ENCODE assay signal across 1 cellular context in the genomic region with DNA sequence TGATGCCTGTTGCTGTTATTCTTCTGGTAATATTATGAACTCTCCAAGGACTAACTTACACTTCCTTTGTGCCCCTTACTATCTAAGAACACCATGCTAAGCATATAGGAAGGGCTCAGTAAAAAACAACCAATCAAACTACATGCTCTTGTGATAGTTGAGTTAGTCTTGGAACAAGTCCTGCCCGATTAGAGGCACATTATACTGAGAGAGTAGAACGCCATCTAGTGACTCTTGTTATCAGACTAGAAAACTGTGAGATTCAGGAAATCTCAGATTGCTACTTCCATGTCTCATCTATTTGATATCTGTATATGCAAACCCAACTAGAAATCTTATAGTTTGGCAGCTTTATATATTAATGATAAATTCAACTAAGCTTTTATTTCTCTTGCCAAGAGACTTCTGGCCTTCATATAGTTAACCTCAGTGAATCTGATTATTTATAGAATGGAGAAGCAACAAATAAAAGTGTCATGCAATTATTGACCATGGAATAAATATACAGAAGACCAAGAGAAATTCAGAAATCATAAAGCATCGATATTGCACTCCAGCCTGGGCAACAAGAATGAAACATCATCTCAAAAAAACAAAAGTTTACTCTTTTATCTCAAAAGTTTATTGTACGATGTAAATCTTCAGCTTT.
TF ChIP-seq lines count a peak whose summit lies in the region.

No MANE protein-coding gene starts in this region.

TF ChIP-seq in WTC11, 78 proteins besides CTCF, POLR2A, EP300 and RAD21 (continued from another document):
- TF ChIP-seq, protein P1, sequence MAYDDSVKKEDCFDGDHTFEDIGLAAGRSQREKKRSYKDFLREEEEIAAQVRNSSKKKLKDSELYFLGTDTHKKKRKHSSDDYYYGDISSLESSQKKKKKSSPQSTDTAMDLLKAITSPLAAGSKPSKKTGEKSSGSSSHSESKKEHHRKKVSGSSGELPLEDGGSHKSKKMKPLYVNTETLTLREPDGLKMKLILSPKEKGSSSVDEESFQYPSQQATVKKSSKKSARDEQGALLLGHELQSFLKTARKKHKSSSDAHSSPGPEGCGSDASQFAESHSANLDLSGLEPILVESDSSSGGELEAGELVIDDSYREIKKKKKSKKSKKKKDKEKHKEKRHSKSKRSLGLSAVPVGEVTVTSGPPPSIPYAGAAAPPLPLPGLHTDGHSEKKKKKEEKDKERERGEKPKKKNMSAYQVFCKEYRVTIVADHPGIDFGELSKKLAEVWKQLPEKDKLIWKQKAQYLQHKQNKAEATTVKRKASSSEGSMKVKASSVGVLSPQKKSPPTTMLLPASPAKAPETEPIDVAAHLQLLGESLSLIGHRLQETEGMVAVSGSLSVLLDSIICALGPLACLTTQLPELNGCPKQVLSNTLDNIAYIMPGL (CRISPR knock-in tag; IDR thresholded peaks at IDR 0.05): no peak
- TF ChIP-seq FOXJ3 (CRISPR knock-in tag; IDR thresholded peaks at IDR 0.05; ENCODE audit: borderline replicate concordance): no peak
- TF ChIP-seq, protein P2, sequence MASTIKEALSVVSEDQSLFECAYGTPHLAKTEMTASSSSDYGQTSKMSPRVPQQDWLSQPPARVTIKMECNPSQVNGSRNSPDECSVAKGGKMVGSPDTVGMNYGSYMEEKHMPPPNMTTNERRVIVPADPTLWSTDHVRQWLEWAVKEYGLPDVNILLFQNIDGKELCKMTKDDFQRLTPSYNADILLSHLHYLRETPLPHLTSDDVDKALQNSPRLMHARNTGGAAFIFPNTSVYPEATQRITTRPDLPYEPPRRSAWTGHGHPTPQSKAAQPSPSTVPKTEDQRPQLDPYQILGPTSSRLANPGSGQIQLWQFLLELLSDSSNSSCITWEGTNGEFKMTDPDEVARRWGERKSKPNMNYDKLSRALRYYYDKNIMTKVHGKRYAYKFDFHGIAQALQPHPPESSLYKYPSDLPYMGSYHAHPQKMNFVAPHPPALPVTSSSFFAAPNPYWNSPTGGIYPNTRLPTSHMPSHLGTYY (CRISPR knock-in tag; IDR thresholded peaks at IDR 0.05): no peak
- TF ChIP-seq ZNF219 (CRISPR knock-in tag; IDR thresholded peaks at IDR 0.05; ENCODE audit: borderline replicate concordance): no peak
- TF ChIP-seq JUN (CRISPR knock-in tag; IDR thresholded peaks at IDR 0.05): no peak
